ENCODE assay signal across 9 cellular contexts in genomic region chr17:35051579-35052239, GRCh38. TPM values are rescaled to one million over a fixed set of nuclear protein-coding genes. Genes with fewer than 3 reads are reported as not detected.
DNase-seq lines count a peak whose midpoint lies in the region; ATAC-seq, FAIRE-seq and TF ChIP-seq lines count a peak whose summit lies in the region.
"Had no signal": no experiment of that assay in that cellular context is flagged by ENCODE, and none has a peak within 500 bp of the region (broad histone marks: within the 10 kb centered on the region; RNA-seq: fewer than 3 reads in every experiment).

No MANE protein-coding gene starts in this region.

- peak overlapping the region in 1 of 2 donors; percentile 9 for H3K9ac ChIP-seq in colonic mucosa (ENCODE audit: low read depth in 2 of 2, low read length in 2 of 2)
- H3K9ac ChIP-seq in rectal smooth muscle tissue (ENCODE audit: low read length), result no peak overlapping the region
- H3K9ac ChIP-seq in trophoblast cell (ENCODE audit: low read length), result no peak overlapping the region

- H3K18ac ChIP-seq in trophoblast cell (ENCODE audit: low read length), result no peak overlapping the region

- H4K8ac ChIP-seq in trophoblast cell (ENCODE audit: low read depth, low read length), result no peak overlapping the region

- TF ChIP-seq POLR2A in GM18505 (IDR thresholded peaks at IDR 0.05; ENCODE audit: borderline replicate concordance, extremely low read depth, insufficient read depth, insufficient read length), result no peak

- H3K4me3 ChIP-seq in colonic mucosa, result no peak overlapping the region
- peak overlapping the region; percentile 47 for H3K4me3 ChIP-seq in rectal smooth muscle tissue (ENCODE audit: low read length)
- no peak overlapping the region for H3K4me3 ChIP-seq in trophoblast cell (ENCODE audit: low read depth, low read length)

- peak overlapping the region; percentile 58 for H3K27ac ChIP-seq in KOPT-K1 (ENCODE audit: low read depth, low read length, poor library complexity, severe bottlenecking)
- H3K27ac ChIP-seq in colonic mucosa, result peak overlapping the region; percentile 69
- no peak overlapping the region for H3K27ac ChIP-seq in rectal smooth muscle tissue (ENCODE audit: low read depth, low read length)
- no peak overlapping the region for H3K27ac ChIP-seq in trophoblast cell (ENCODE audit: low read depth, low read length)

- peak; percentile 27 for DNase-seq in colonic mucosa
- DNase-seq in DMS79 treated with DMSO at 0.1 percent for 48 hours (lab: John Stamatoyannopoulos, UW), result no peak
- no peak for DNase-seq in trophoblast cell
- DNase-seq in activated CD4-positive, alpha-beta T cell treated with anti-CD3 and anti-CD28 coated beads, Interleukin-2, amount 50 U/mL, for 48 hours, result no peak
- DNase-seq in GM19239 (ENCODE audit: insufficient read length, low spot score), result no peak

- no peaks in the 10 kb centered on the region for H3K27me3 ChIP-seq in colonic mucosa
- H3K27me3 ChIP-seq in rectal smooth muscle tissue (ENCODE audit: control insufficient read depth, insufficient read depth, low read length), result no peaks in the 10 kb centered on the region
- H3K27me3 ChIP-seq in trophoblast cell (ENCODE audit: insufficient read depth, low read length), result no peaks in the 10 kb centered on the region

- H2BK12ac ChIP-seq in trophoblast cell (ENCODE audit: low read length), result no peak overlapping the region

- no peak for TF ChIP-seq CTCF in colonic mucosa (IDR thresholded peaks at IDR 0.05)

- H3K23ac ChIP-seq in trophoblast cell (ENCODE audit: low read length), result no peak overlapping the region

- H3K79me2 ChIP-seq in trophoblast cell (ENCODE audit: control insufficient read depth, insufficient read depth, low read length, poor library complexity), result no peaks in the 10 kb centered on the region

- H4K12ac ChIP-seq in trophoblast cell (ENCODE audit: low read depth, low read length), result no peak overlapping the region

- no peak overlapping the region for H4K91ac ChIP-seq in trophoblast cell (ENCODE audit: low read depth, low read length)

- no peak overlapping the region for H3K4ac ChIP-seq in trophoblast cell (ENCODE audit: low read depth, low read length)

- H3K9me3 ChIP-seq in KOPT-K1 (ENCODE audit: insufficient read depth, low read length, poor library complexity, severe bottlenecking) (no peaks in the 10 kb centered on the region), colonic mucosa (no peaks in the 10 kb centered on the region), trophoblast cell (ENCODE audit: insufficient read depth, low read depth, low read length) (no peaks in the 10 kb centered on the region)

- H3K36me3 ChIP-seq in KOPT-K1 (ENCODE audit: insufficient read depth, low read length) (no peaks in the 10 kb centered on the region), colonic mucosa (no peaks in the 10 kb centered on the region), rectal smooth muscle tissue (ENCODE audit: control insufficient read depth, insufficient read depth, low read length) (no peaks in the 10 kb centered on the region), trophoblast cell (ENCODE audit: control insufficient read depth in 1 of 2, insufficient read depth in 2 of 2, low read length in 2 of 2) (no peaks in the 10 kb centered on the region)

- no CpG with 5 or more reads among the region's 6 CpGs for WGBS in trophoblast cell (ENCODE audit: extremely low coverage, insufficient coverage, insufficient read length)

- no peak overlapping the region for H3K14ac ChIP-seq in trophoblast cell (ENCODE audit: low read length)

- ATAC-seq in GM18505 (IDR thresholded peaks at IDR 0.05; ENCODE audit: unreplicated experiment), result peak; percentile 24
- ATAC-seq: HCT116 had no signal

- no peak overlapping the region for H2BK5ac ChIP-seq in trophoblast cell (ENCODE audit: low read depth, low read length, poor library complexity)

- no peaks in the 10 kb centered on the region for H3K79me1 ChIP-seq in trophoblast cell (ENCODE audit: low read length)

- H2AK5ac ChIP-seq in trophoblast cell (ENCODE audit: low read length), result no peak overlapping the region

- no peak overlapping the region for H2BK120ac ChIP-seq in trophoblast cell (ENCODE audit: insufficient read depth, low read length, poor library complexity)

- H3K4me2 ChIP-seq in trophoblast cell (ENCODE audit: low read length), result no peak overlapping the region

- FAIRE-seq in GM19239 (lab: Jason Lieb, UNC), result no peak

- H2AFZ ChIP-seq in trophoblast cell (ENCODE audit: insufficient read depth, low read length, poor library complexity), result no peak overlapping the region

- intact Hi-C loops in colonic mucosa (cut with DNase I), result no loop called here

- H3K4me1 ChIP-seq in colonic mucosa (peaks cover 6% of the 10 kb centered on the region), rectal smooth muscle tissue (ENCODE audit: control insufficient read depth, insufficient read depth, low read length) (peaks cover 4% of the 10 kb centered on the region), trophoblast cell (ENCODE audit: control insufficient read depth in 1 of 2, insufficient read depth in 2 of 2, low read length in 2 of 2) (peaks cover 3 to 4% of the 10 kb centered on the region in 2 experiments)

RNA-seq across cellular contexts. Expression of gene RFFL, which starts 11.8 kb away (rescaled TPM):
- 10 to 100 TPM; 48.4 to 82.5 TPM for total RNA-seq in colonic mucosa
- polyA plus RNA-seq in trophoblast cell (2013), result 6.5 and 7.2 TPM in 2 replicates

Comparison
In these comparisons a context has a peak if more than half of its experiments do, and no peak if none do; other contexts are left out.
1. H3K27ac ChIP-seq: peak in KOPT-K1 (single experiment) and colonic mucosa (single experiment); none in rectal smooth muscle tissue (single experiment) and trophoblast cell (single experiment).